In the genomic region with DNA sequence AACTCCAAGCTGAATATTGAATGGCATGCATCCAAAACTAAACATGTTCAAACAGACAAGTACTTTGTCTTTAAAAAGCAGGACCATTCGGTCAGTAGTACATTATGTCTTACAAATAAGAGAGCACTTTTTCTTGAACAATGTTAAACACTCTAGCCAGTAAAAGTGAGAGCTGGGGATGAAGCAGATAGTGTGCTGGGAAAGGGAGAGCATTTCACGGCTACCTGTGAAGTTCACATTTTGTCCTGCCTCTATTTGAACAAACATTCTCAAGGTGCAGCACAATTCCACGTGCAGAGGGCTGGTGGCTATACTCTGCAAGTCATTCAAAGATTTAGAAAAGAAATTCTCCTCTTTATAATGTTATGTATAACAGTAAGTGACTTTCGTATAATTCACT, we compare ENCODE assay signal across 24 cellular contexts.
"Had no signal": no experiment of that assay in that cellular context is flagged by ENCODE, and none has a peak within 500 bp of the region (broad histone marks: within the 10 kb centered on the region; RNA-seq: fewer than 3 reads in every experiment).

No MANE protein-coding gene starts in this region.

- H3K36me3 ChIP-seq: pancreas, right atrium auricular region, stomach, thyroid gland had no signal

- H3K4me3 Mint-ChIP-seq: immature natural killer cell, natural killer cell had no signal

- H3K4me3 ChIP-seq: dorsolateral prefrontal cortex, pancreas, right atrium auricular region, smooth muscle cell, stomach, thyroid gland had no signal

- H3K4me1 ChIP-seq: pancreas, right atrium auricular region, stomach, thyroid gland had no signal

- H3K36me3 Mint-ChIP-seq: immature natural killer cell, natural killer cell had no signal

- FAIRE-seq: colon, frontal cortex, pancreas had no signal

- H3K4me1 Mint-ChIP-seq: immature natural killer cell, natural killer cell had no signal

- H3K27ac ChIP-seq: dorsolateral prefrontal cortex, pancreas, right atrium auricular region, stomach, thyroid gland had no signal

- H3K27ac Mint-ChIP-seq: immature natural killer cell, natural killer cell had no signal

- H3K9me3 ChIP-seq: pancreas, thyroid gland had no signal

- H3K27me3 ChIP-seq: dorsolateral prefrontal cortex, pancreas, right atrium auricular region, stomach, thyroid gland had no signal

- DNase-seq: dorsolateral prefrontal cortex; effector CD4-positive, alpha-beta T cell; hypothalamus; immature natural killer cell; islet precursor cell; kidney glomerular epithelial cell; mammary epithelial cell; mesendoderm; natural killer cell; occipital lobe; pancreas; stimulated activated CD4-positive, alpha-beta T cell treated with anti-CD3 and anti-CD28 coated beads, Interleukin-12 subunit alpha, Interleukin-12 subunit beta, amount 100 ng/mL, for 4 hours; stimulated activated CD4-positive, alpha-beta T cell treated with anti-CD3 and anti-CD28 coated beads, Interleukin-1b, Interleukin-23, amount 100 ng/mL, for 48 hours; stimulated activated CD4-positive, alpha-beta T cell treated with anti-CD3 and anti-CD28 coated beads, Interleukin-4, amount 100 ng/mL, for 1 hour; stimulated activated CD8-positive, alpha-beta memory T cell treated with anti-CD3 and anti-CD28 coated beads, Interleukin-4, amount 100 ng/mL, for 48 hours; stimulated activated naive CD4-positive, alpha-beta T cell treated with Interleukin-2 at 50 U/mL for 16 hours; stomach; thyroid gland; trophoblast cell had no signal

- ATAC-seq: natural killer cell, sciatic nerve had no signal

- H3K4me2 ChIP-seq: smooth muscle cell had no signal

- H3K9me3 Mint-ChIP-seq: natural killer cell had no signal
